In the genomic region with DNA sequence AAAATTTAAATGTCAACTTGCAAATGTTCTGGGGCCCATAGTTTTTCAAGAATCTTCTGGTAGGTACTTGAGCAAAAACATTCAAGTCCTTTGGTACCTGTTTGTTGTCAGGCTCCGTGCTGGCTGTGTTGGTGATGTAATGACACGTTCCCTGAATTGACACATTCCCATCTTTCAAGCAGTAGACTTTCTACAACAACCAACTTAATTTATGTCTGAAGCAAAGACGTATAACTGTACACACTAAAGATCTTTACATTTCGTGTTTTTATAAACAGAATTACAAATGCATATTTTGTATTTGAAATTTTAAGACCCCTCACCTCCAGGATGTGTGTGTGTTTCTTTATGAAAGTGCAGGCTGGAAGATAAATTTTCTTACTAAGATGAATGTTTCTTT, we compare ENCODE assay signal across 22 cellular contexts. TPM values are rescaled to one million over a fixed set of nuclear protein-coding genes. Genes with fewer than 3 reads are reported as not detected.
DNase-seq lines count a peak whose midpoint lies in the region; ATAC-seq and TF ChIP-seq lines count a peak whose summit lies in the region.
"Had no signal": no experiment of that assay in that cellular context is flagged by ENCODE, and none has a peak within 500 bp of the region (broad histone marks: within the 10 kb centered on the region; RNA-seq: fewer than 3 reads in every experiment).

No MANE protein-coding gene starts in this region.

- TF ChIP-seq CTCF in natural killer cell (IDR thresholded peaks at IDR 0.05) (no peak), WTC11 (IDR thresholded peaks at IDR 0.05) (no peak), progenitor cell of endocrine pancreas (IDR thresholded peaks at IDR 0.05; ENCODE audit: unreplicated experiment) (no peak)

- intact Hi-C loops in natural killer cell (cut with micrococcal nuclease) = no loop called here

- POLR2A ChIA-PET in WTC11 (lab: Charles Lee) = no interaction called here

- H3K27me3 Mint-ChIP-seq in natural killer cell (ENCODE audit: low read depth in 2 of 2) = no peaks in the 10 kb centered on the region
- no peaks in the 10 kb centered on the region for H3K27me3 Mint-ChIP-seq in natural killer cell treated with Interleukin-12 subunit alpha and Interleukin-12 subunit beta and Interleukin-15 and Interleukin-18, amount 100 ng/mL, for 72 hours
- H3K27me3 Mint-ChIP-seq in WTC11 (ENCODE audit: low read depth) = no peaks in the 10 kb centered on the region
- no peaks in the 10 kb centered on the region for H3K27me3 Mint-ChIP-seq in progenitor cell of endocrine pancreas
- no peaks in the 10 kb centered on the region for H3K27me3 Mint-ChIP-seq in activated CD8-positive, alpha-beta memory T cell treated with anti-CD3 and anti-CD28 coated beads, Interleukin-2, amount 10 ng/mL, durations not matched to agents 7 days and 5 days
- H3K27me3 Mint-ChIP-seq: activated naive CD4-positive, alpha-beta T cell treated with anti-CD3 and anti-CD28 coated beads, Interleukin-2, amount 10 ng/mL, durations not matched to agents 7 days and 5 days; CD4-positive, alpha-beta memory T cell; T-cell had no signal

- H3K27ac Mint-ChIP-seq in natural killer cell (peak overlapping the region; percentile 24 to 36), WTC11 (peak overlapping the region; percentile 10; the same call in 1 of the 2 replicates), progenitor cell of endocrine pancreas (peak overlapping the region; percentile 1)
- H3K27ac Mint-ChIP-seq in natural killer cell treated with Interleukin-12 subunit alpha and Interleukin-12 subunit beta and Interleukin-15 and Interleukin-18, amount 100 ng/mL, for 72 hours = no peak overlapping the region
- H3K27ac Mint-ChIP-seq in activated CD8-positive, alpha-beta memory T cell treated with anti-CD3 and anti-CD28 coated beads, Interleukin-2, amount 10 ng/mL, durations not matched to agents 7 days and 5 days = no peak overlapping the region
- H3K27ac Mint-ChIP-seq: activated naive CD4-positive, alpha-beta T cell treated with anti-CD3 and anti-CD28 coated beads, Interleukin-2, amount 10 ng/mL, durations not matched to agents 7 days and 5 days; nephron progenitor cell; T-cell had no signal

- CTCF ChIA-PET in WTC11 (lab: Charles Lee) = interaction anchor here (1.5 kb wide), 1 partner anchor 16 kb away, joined by 3 read pairs; no protein-coding TSS in a partner anchor
- CTCF ChIA-PET in activated CD8-positive, alpha-beta memory T cell treated with anti-CD3 and anti-CD28 coated beads, Interleukin-2, amount 10 ng/mL, durations not matched to agents 7 days and 5 days (lab: Charles Lee) = interaction anchor here (1.0 kb wide), 1 partner anchor 59 kb away, joined by 3 read pairs; no protein-coding TSS in a partner anchor

- H3K4me1 Mint-ChIP-seq in natural killer cell = peaks cover 13 to 16% of the 10 kb centered on the region in 2 donors
- peaks cover 15 to 18% of the 10 kb centered on the region in 2 donors for H3K4me1 Mint-ChIP-seq in natural killer cell treated with Interleukin-12 subunit alpha and Interleukin-12 subunit beta and Interleukin-15 and Interleukin-18, amount 100 ng/mL, for 72 hours (ENCODE audit: low read depth in 2 of 2)
- H3K4me1 Mint-ChIP-seq in WTC11 = peaks cover 34% of the 10 kb centered on the region
- H3K4me1 Mint-ChIP-seq in progenitor cell of endocrine pancreas (ENCODE audit: low read depth) = peaks cover 6% of the 10 kb centered on the region
- H3K4me1 Mint-ChIP-seq in activated CD8-positive, alpha-beta memory T cell treated with anti-CD3 and anti-CD28 coated beads, Interleukin-2, amount 10 ng/mL, durations not matched to agents 7 days and 5 days = peaks cover 22% of the 10 kb centered on the region

- no peaks in the 10 kb centered on the region for H3K9me3 Mint-ChIP-seq in natural killer cell
- H3K9me3 Mint-ChIP-seq in natural killer cell treated with Interleukin-12 subunit alpha and Interleukin-12 subunit beta and Interleukin-15 and Interleukin-18, amount 100 ng/mL, for 72 hours = no peaks in the 10 kb centered on the region
- H3K9me3 Mint-ChIP-seq in WTC11 = no peaks in the 10 kb centered on the region
- peaks cover 3% of the 10 kb centered on the region for H3K9me3 Mint-ChIP-seq in progenitor cell of endocrine pancreas (ENCODE audit: low read depth)
- H3K9me3 Mint-ChIP-seq in activated CD8-positive, alpha-beta memory T cell treated with anti-CD3 and anti-CD28 coated beads, Interleukin-2, amount 10 ng/mL, durations not matched to agents 7 days and 5 days (ENCODE audit: low read depth) = no peaks in the 10 kb centered on the region
- H3K9me3 Mint-ChIP-seq: T-cell had no signal

- H3K36me3 Mint-ChIP-seq in natural killer cell = no peaks in the 10 kb centered on the region
- no peaks in the 10 kb centered on the region for H3K36me3 Mint-ChIP-seq in natural killer cell treated with Interleukin-12 subunit alpha and Interleukin-12 subunit beta and Interleukin-15 and Interleukin-18, amount 100 ng/mL, for 72 hours
- peaks cover 5% of the 10 kb centered on the region for H3K36me3 Mint-ChIP-seq in WTC11
- H3K36me3 Mint-ChIP-seq in progenitor cell of endocrine pancreas (ENCODE audit: insufficient read depth) = peaks cover 8% of the 10 kb centered on the region
- H3K36me3 Mint-ChIP-seq in activated CD8-positive, alpha-beta memory T cell treated with anti-CD3 and anti-CD28 coated beads, Interleukin-2, amount 10 ng/mL, durations not matched to agents 7 days and 5 days = peaks cover 26% of the 10 kb centered on the region

- H3K4me3 Mint-ChIP-seq in natural killer cell = no peak overlapping the region
- no peak overlapping the region for H3K4me3 Mint-ChIP-seq in natural killer cell treated with Interleukin-12 subunit alpha and Interleukin-12 subunit beta and Interleukin-15 and Interleukin-18, amount 100 ng/mL, for 72 hours
- H3K4me3 Mint-ChIP-seq in WTC11 = no peak overlapping the region
- no peak overlapping the region for H3K4me3 Mint-ChIP-seq in progenitor cell of endocrine pancreas (ENCODE audit: low read depth)
- H3K4me3 Mint-ChIP-seq in activated CD8-positive, alpha-beta memory T cell treated with anti-CD3 and anti-CD28 coated beads, Interleukin-2, amount 10 ng/mL, durations not matched to agents 7 days and 5 days = no peak overlapping the region
- H3K4me3 Mint-ChIP-seq: activated naive CD4-positive, alpha-beta T cell treated with anti-CD3 and anti-CD28 coated beads, Interleukin-2, amount 10 ng/mL, durations not matched to agents 7 days and 5 days; nephron progenitor cell; T-cell had no signal

- DNase-seq in NCI-H1417 (lab: John Stamatoyannopoulos, UW) (peak in 2 of 3 experiments; percentile 9 to 60), NCI-H1417 treated with DMSO at 0.1 percent for 48 hours (lab: John Stamatoyannopoulos, UW) (no peak), natural killer cell (no peak), WTC11 (ENCODE audit: low spot score) (no peak), progenitor cell of endocrine pancreas (ENCODE audit: low spot score, unreplicated experiment) (no peak)
- DNase-seq in natural killer cell treated with Interleukin-12 subunit alpha and Interleukin-12 subunit beta and Interleukin-15 and Interleukin-18, amount 100 ng/mL, for 72 hours (ENCODE audit: low spot score) = no peak
- no peak for DNase-seq in activated CD8-positive, alpha-beta memory T cell treated with anti-CD3 and anti-CD28 coated beads, Interleukin-2, amount 10 ng/mL, durations not matched to agents 7 days and 5 days
- no peak for DNase-seq in activated CD4-positive, alpha-beta T cell treated with anti-CD3 and anti-CD28 coated beads, Interleukin-2, amount 50 U/mL, for 4 hours
- DNase-seq: activated CD4-positive, alpha-beta T cell treated with anti-CD3 and anti-CD28 coated beads for 4 hours; activated naive CD4-positive, alpha-beta T cell treated with anti-CD3 and anti-CD28 coated beads, Interleukin-2, amount 10 ng/mL, durations not matched to agents 7 days and 5 days; AML-193; CD4-positive, alpha-beta memory T cell; DMS153; effector CD8-positive, alpha-beta T cell; erythroblast; heart right ventricle; IMR-90; nephron progenitor cell; pancreas; stimulated activated CD4-positive, alpha-beta T cell treated with anti-CD3 and anti-CD28 coated beads, Interleukin-2, amount 100 ng/mL, for 24 hours; T-cell; trophoblast cell had no signal

- ATAC-seq in natural killer cell (no peak), WTC11 (no peak)
- no peak for ATAC-seq in natural killer cell treated with Interleukin-12 subunit alpha and Interleukin-12 subunit beta and Interleukin-15 and Interleukin-18, amount 100 ng/mL, for 72 hours
- no peak for ATAC-seq in activated CD8-positive, alpha-beta memory T cell treated with anti-CD3 and anti-CD28 coated beads, Interleukin-2, amount 10 ng/mL, durations not matched to agents 7 days and 5 days
- ATAC-seq: heart right ventricle, T-cell had no signal

TF ChIP-seq in WTC11, 78 proteins besides CTCF, POLR2A, EP300 and RAD21 (continues in another document):
- TF ChIP-seq KAT7 (CRISPR knock-in tag; IDR thresholded peaks at IDR 0.05; ENCODE audit: borderline replicate concordance) = no peak
- no peak for TF ChIP-seq NR1H2 (CRISPR knock-in tag; IDR thresholded peaks at IDR 0.05)
- TF ChIP-seq, protein P1, sequence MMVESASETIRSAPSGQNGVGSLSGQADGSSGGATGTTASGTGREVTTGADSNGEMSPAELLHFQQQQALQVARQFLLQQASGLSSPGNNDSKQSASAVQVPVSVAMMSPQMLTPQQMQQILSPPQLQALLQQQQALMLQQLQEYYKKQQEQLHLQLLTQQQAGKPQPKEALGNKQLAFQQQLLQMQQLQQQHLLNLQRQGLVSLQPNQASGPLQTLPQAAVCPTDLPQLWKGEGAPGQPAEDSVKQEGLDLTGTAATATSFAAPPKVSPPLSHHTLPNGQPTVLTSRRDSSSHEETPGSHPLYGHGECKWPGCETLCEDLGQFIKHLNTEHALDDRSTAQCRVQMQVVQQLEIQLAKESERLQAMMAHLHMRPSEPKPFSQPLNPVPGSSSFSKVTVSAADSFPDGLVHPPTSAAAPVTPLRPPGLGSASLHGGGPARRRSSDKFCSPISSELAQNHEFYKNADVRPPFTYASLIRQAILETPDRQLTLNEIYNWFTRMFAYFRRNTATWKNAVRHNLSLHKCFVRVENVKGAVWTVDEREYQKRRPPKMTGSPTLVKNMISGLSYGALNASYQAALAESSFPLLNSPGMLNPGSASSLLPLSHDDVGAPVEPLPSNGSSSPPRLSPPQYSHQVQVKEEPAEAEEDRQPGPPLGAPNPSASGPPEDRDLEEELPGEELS (CRISPR knock-in tag; IDR thresholded peaks at IDR 0.05) = no peak

RNA-seq across cellular contexts. Expression of a gene that starts 49.6 kb away (rescaled TPM):
- total RNA-seq in natural killer cell (10 to 100 TPM; 44.3 to 63.3 (median 57.8) TPM), WTC11 (2021) (20.2 to 25.2 TPM (median 21.5 TPM) in 3 replicates), progenitor cell of endocrine pancreas (37.7 and 42.8 TPM in 2 replicates)
- 10 to 100 TPM; 63.6 to 66.6 TPM for total RNA-seq in natural killer cell treated with Interleukin-12 subunit alpha and Interleukin-12 subunit beta and Interleukin-15 and Interleukin-18, amount 100 ng/mL, for 72 hours
- 10 to 100 TPM; 74.9 to 75.8 TPM for total RNA-seq in activated CD8-positive, alpha-beta memory T cell treated with anti-CD3 and anti-CD28 coated beads, Interleukin-2, amount 10 ng/mL, durations not matched to agents 7 days and 5 days

Comparison
In these comparisons a context has a peak if more than half of its experiments do, and no peak if none do; other contexts are left out.
1. DNase-seq: peak in NCI-H1417 (2 of 3); none in NCI-H1417 treated with DMSO at 0.1 percent for 48 hours (single experiment), natural killer cell (single experiment), natural killer cell treated with Interleukin-12 subunit alpha and Interleukin-12 subunit beta and Interleukin-15 and Interleukin-18, amount 100 ng/mL, for 72 hours (single experiment), WTC11 (single experiment), progenitor cell of endocrine pancreas (single experiment), activated CD8-positive, alpha-beta memory T cell treated with anti-CD3 and anti-CD28 coated beads, Interleukin-2, amount 10 ng/mL, durations not matched to agents 7 days and 5 days (single experiment) and activated CD4-positive, alpha-beta T cell treated with anti-CD3 and anti-CD28 coated beads, Interleukin-2, amount 50 U/mL, for 4 hours (0 of 2).
2. H3K27ac Mint-ChIP-seq: peak in natural killer cell (2 of 2), WTC11 (single experiment) and progenitor cell of endocrine pancreas (single experiment); none in natural killer cell treated with Interleukin-12 subunit alpha and Interleukin-12 subunit beta and Interleukin-15 and Interleukin-18, amount 100 ng/mL, for 72 hours (0 of 2) and activated CD8-positive, alpha-beta memory T cell treated with anti-CD3 and anti-CD28 coated beads, Interleukin-2, amount 10 ng/mL, durations not matched to agents 7 days and 5 days (single experiment).